ENCODE assay signal across 15 cellular contexts in the genomic region with DNA sequence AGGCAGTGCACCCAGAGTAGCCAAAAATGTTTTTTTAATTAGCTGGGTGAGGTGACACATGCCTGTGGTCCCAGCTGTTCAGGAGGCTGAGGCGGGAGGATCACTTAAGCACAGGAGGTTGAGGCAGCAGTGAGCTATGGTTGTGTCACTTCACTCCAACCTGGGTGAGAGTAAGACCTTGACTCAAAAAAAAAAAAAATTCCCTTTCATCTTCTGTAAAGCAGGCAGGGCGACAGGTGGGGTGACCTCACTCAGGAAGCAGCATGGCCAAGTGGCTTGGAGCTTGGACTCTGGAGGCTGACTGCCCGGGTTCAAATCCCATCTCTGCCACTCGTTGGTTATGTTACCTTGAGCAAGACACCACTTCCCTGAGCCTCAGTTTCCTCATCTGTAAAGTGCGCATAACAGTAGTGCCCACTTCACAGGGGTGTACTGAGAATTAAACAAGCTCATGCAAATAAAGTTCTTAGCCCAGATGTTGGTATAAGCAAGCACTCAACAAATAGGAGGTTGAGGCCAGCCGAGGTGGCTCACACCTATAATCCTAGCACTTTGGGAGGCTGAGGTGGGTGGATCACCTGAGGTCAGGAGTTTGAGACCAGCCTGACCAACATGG. TPM values are rescaled to one million over a fixed set of nuclear protein-coding genes. Genes with fewer than 3 reads are reported as not detected.
DNase-seq lines count a peak whose midpoint lies in the region; ATAC-seq and TF ChIP-seq lines count a peak whose summit lies in the region.
"Had no signal": no experiment of that assay in that cellular context is flagged by ENCODE, and none has a peak within 500 bp of the region (broad histone marks: within the 10 kb centered on the region; RNA-seq: fewer than 3 reads in every experiment).

No MANE protein-coding gene starts in this region.

- H3K9me3 Mint-ChIP-seq in activated CD8-positive, alpha-beta T cell treated with anti-CD3 and anti-CD28 coated beads for 36 hours, result no peaks in the 10 kb centered on the region
- no peaks in the 10 kb centered on the region for H3K9me3 Mint-ChIP-seq in activated CD8-positive, alpha-beta T cell treated with anti-CD3 and anti-CD28 coated beads, Interleukin-2, amount 10 ng/mL, durations not matched to agents 7 days and 5 days (ENCODE audit: insufficient read depth)
- H3K9me3 Mint-ChIP-seq in WTC11, result no peaks in the 10 kb centered on the region
- H3K9me3 Mint-ChIP-seq: CD4-positive, CD25-positive, alpha-beta regulatory T cell had no signal

- POLR2A ChIA-PET in activated CD8-positive, alpha-beta T cell treated with anti-CD3 and anti-CD28 coated beads for 36 hours (lab: Charles Lee), result interaction anchor here (0.6 to 0.9 kb wide), 2 partner anchors 38 to 50 kb away, joined by 3 to 4 read pairs; no protein-coding TSS in a partner anchor
- POLR2A ChIA-PET in activated CD8-positive, alpha-beta T cell treated with anti-CD3 and anti-CD28 coated beads, Interleukin-2, amount 10 ng/mL, durations not matched to agents 7 days and 5 days (lab: Charles Lee), result interaction anchor here (1.0 kb wide), 1 partner anchor 10 kb away, joined by 5 read pairs; no protein-coding TSS in a partner anchor
- POLR2A ChIA-PET in WTC11 (lab: Charles Lee), result interaction anchor here (0.6 kb wide), 1 partner anchor 913 kb away, joined by 4 read pairs; no protein-coding TSS in a partner anchor

- H3K4me3 ChIP-seq in GM12865 (ENCODE audit: low read depth, low read length) (no peak overlapping the region), mesendoderm (ENCODE audit: low read length) (no peak overlapping the region)
- H3K4me3 ChIP-seq: SK-N-MC had no signal

- no peak overlapping the region for H3K9ac ChIP-seq in mesendoderm (ENCODE audit: low read length)

- no peaks in the 10 kb centered on the region for H3K79me1 ChIP-seq in mesendoderm (ENCODE audit: low read length)

- H3K56ac ChIP-seq in mesendoderm (ENCODE audit: low read length), result no peak overlapping the region

- H3K27me3 Mint-ChIP-seq in activated CD8-positive, alpha-beta T cell treated with anti-CD3 and anti-CD28 coated beads for 36 hours, result peaks cover 10% of the 10 kb centered on the region
- peaks cover 17% of the 10 kb centered on the region for H3K27me3 Mint-ChIP-seq in activated CD8-positive, alpha-beta T cell treated with anti-CD3 and anti-CD28 coated beads, Interleukin-2, amount 10 ng/mL, durations not matched to agents 7 days and 5 days (ENCODE audit: low read depth)
- H3K27me3 Mint-ChIP-seq in WTC11 (ENCODE audit: low read depth), result no peaks in the 10 kb centered on the region; the same call in 1 of the 2 replicates

- no peak overlapping the region for H3K18ac ChIP-seq in mesendoderm (ENCODE audit: low read length)

- no peaks in the 10 kb centered on the region for H3K27me3 ChIP-seq in mesendoderm (ENCODE audit: insufficient read depth, low read length, poor library complexity)

- no peak overlapping the region for H2BK5ac ChIP-seq in mesendoderm (ENCODE audit: low read length)

- no peaks in the 10 kb centered on the region for H3K36me3 ChIP-seq in mesendoderm (ENCODE audit: control insufficient read depth, insufficient read depth, low read length)

- no peak for DNase-seq in activated CD8-positive, alpha-beta T cell treated with anti-CD3 and anti-CD28 coated beads for 36 hours
- DNase-seq in activated CD8-positive, alpha-beta T cell treated with anti-CD3 and anti-CD28 coated beads, Interleukin-2, amount 10 ng/mL, durations not matched to agents 7 days and 5 days, result no peak
- DNase-seq in GM12865 (ENCODE audit: low read depth) (peak; percentile 58), NCI-H69 (lab: John Stamatoyannopoulos, UW) (peak; percentile 31), mesendoderm (peak; percentile 8), WTC11 (ENCODE audit: low spot score) (no peak)
- DNase-seq in effector CD4-positive, alpha-beta T cell, result no peak
- DNase-seq: AML-193; CD4-positive, CD25-positive, alpha-beta regulatory T cell; GOT3; KBM-7; NCI-H1092; NCI-H187 had no signal

- no peak overlapping the region for H4K8ac ChIP-seq in mesendoderm (ENCODE audit: low read depth, low read length)

- CTCF ChIA-PET in activated CD8-positive, alpha-beta T cell treated with anti-CD3 and anti-CD28 coated beads for 36 hours (lab: Charles Lee), result interaction anchor here (0.8 kb wide), 1 partner anchor 361 kb away, joined by 3 read pairs; a partner anchor contains a TSS
- CTCF ChIA-PET in activated CD8-positive, alpha-beta T cell treated with anti-CD3 and anti-CD28 coated beads, Interleukin-2, amount 10 ng/mL, durations not matched to agents 7 days and 5 days (lab: Charles Lee), result interaction anchor here (0.8 kb wide), 1 partner anchor 55 kb away, joined by 3 read pairs; no protein-coding TSS in a partner anchor
- CTCF ChIA-PET in WTC11 (lab: Charles Lee), result no interaction called here

- H3K23ac ChIP-seq in mesendoderm (ENCODE audit: low read length), result no peak overlapping the region

- H2BK120ac ChIP-seq in mesendoderm (ENCODE audit: low read depth, low read length), result no peak overlapping the region

- no peak overlapping the region for H2AK5ac ChIP-seq in mesendoderm (ENCODE audit: low read length)

- ATAC-seq in activated CD8-positive, alpha-beta T cell treated with anti-CD3 and anti-CD28 coated beads for 36 hours, result peak; percentile 43
- no peak for ATAC-seq in activated CD8-positive, alpha-beta T cell treated with anti-CD3 and anti-CD28 coated beads, Interleukin-2, amount 10 ng/mL, durations not matched to agents 7 days and 5 days
- no peak for ATAC-seq in WTC11

- H2BK15ac ChIP-seq in mesendoderm (replicated peaks; ENCODE audit: low read depth), result no peak overlapping the region

- WGBS in mesendoderm (ENCODE audit: extremely low coverage, insufficient coverage, low lambda C conversion rate), result no CpG with 5 or more reads among the region's 6 CpGs

- H3K27ac Mint-ChIP-seq in activated CD8-positive, alpha-beta T cell treated with anti-CD3 and anti-CD28 coated beads for 36 hours, result no peak overlapping the region
- no peak overlapping the region for H3K27ac Mint-ChIP-seq in activated CD8-positive, alpha-beta T cell treated with anti-CD3 and anti-CD28 coated beads, Interleukin-2, amount 10 ng/mL, durations not matched to agents 7 days and 5 days
- H3K27ac Mint-ChIP-seq in WTC11, result no peak overlapping the region

- H3K4me1 ChIP-seq in mesendoderm (ENCODE audit: control insufficient read depth, low read depth, low read length), result no peaks in the 10 kb centered on the region

- TF ChIP-seq CTCF in activated CD8-positive, alpha-beta T cell treated with anti-CD3 and anti-CD28 coated beads for 36 hours (IDR thresholded peaks at IDR 0.05), result no peak
- no peak for TF ChIP-seq CTCF in GM12865 (IDR thresholded peaks at IDR 0.05; ENCODE audit: insufficient read depth, low read depth, low read length, missing control alignments)
- no peak for TF ChIP-seq CTCF in WTC11 (IDR thresholded peaks at IDR 0.05)

- intact Hi-C loops in activated CD8-positive, alpha-beta T cell treated with anti-CD3 and anti-CD28 coated beads for 36 hours (cut with micrococcal nuclease), result no loop called here

- no peak overlapping the region for H4K5ac ChIP-seq in mesendoderm (ENCODE audit: low read length)

- no peak overlapping the region for H3K4me3 Mint-ChIP-seq in activated CD8-positive, alpha-beta T cell treated with anti-CD3 and anti-CD28 coated beads for 36 hours
- H3K4me3 Mint-ChIP-seq in activated CD8-positive, alpha-beta T cell treated with anti-CD3 and anti-CD28 coated beads, Interleukin-2, amount 10 ng/mL, durations not matched to agents 7 days and 5 days, result no peak overlapping the region
- no peak overlapping the region for H3K4me3 Mint-ChIP-seq in WTC11
- H3K4me3 Mint-ChIP-seq: CD4-positive, CD25-positive, alpha-beta regulatory T cell had no signal

- no peak overlapping the region for H3K4me2 ChIP-seq in mesendoderm (ENCODE audit: low read length)

- H3K4me1 Mint-ChIP-seq in activated CD8-positive, alpha-beta T cell treated with anti-CD3 and anti-CD28 coated beads for 36 hours (ENCODE audit: low read depth), result peaks cover 5% of the 10 kb centered on the region
- peaks cover 4% of the 10 kb centered on the region for H3K4me1 Mint-ChIP-seq in activated CD8-positive, alpha-beta T cell treated with anti-CD3 and anti-CD28 coated beads, Interleukin-2, amount 10 ng/mL, durations not matched to agents 7 days and 5 days (ENCODE audit: low read depth)
- no peaks in the 10 kb centered on the region for H3K4me1 Mint-ChIP-seq in WTC11

- no peak overlapping the region for H3K4ac ChIP-seq in mesendoderm (ENCODE audit: low read depth, low read length)

- no peaks in the 10 kb centered on the region for H3K79me2 ChIP-seq in mesendoderm (ENCODE audit: control insufficient read depth, insufficient read depth, low read length)

- H3K27ac ChIP-seq in mesendoderm (ENCODE audit: low read depth, low read length), result no peak overlapping the region
- H3K27ac ChIP-seq: HL-60, SK-N-MC had no signal

- H3K36me3 Mint-ChIP-seq in activated CD8-positive, alpha-beta T cell treated with anti-CD3 and anti-CD28 coated beads for 36 hours (ENCODE audit: low read depth), result no peaks in the 10 kb centered on the region
- H3K36me3 Mint-ChIP-seq in activated CD8-positive, alpha-beta T cell treated with anti-CD3 and anti-CD28 coated beads, Interleukin-2, amount 10 ng/mL, durations not matched to agents 7 days and 5 days (ENCODE audit: low read depth), result no peaks in the 10 kb centered on the region
- no peaks in the 10 kb centered on the region for H3K36me3 Mint-ChIP-seq in WTC11
- H3K36me3 Mint-ChIP-seq: CD4-positive, CD25-positive, alpha-beta regulatory T cell had no signal

TF ChIP-seq in WTC11, 78 proteins besides CTCF, POLR2A, EP300 and RAD21 (continues in another document):
- TF ChIP-seq EMX1 (CRISPR knock-in tag; IDR thresholded peaks at IDR 0.05) (no peak), ZBTB21 (CRISPR knock-in tag; IDR thresholded peaks at IDR 0.05; ENCODE audit: borderline replicate concordance) (no peak), ZNF263 (CRISPR knock-in tag; IDR thresholded peaks at IDR 0.05; ENCODE audit: low read depth) (no peak), OVOL2 (CRISPR knock-in tag; IDR thresholded peaks at IDR 0.05; ENCODE audit: borderline replicate concordance) (no peak)
- TF ChIP-seq, protein P1, sequence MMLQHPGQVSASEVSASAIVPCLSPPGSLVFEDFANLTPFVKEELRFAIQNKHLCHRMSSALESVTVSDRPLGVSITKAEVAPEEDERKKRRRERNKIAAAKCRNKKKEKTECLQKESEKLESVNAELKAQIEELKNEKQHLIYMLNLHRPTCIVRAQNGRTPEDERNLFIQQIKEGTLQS (CRISPR knock-in tag; conservative IDR thresholded peaks at IDR 0.05), result no peak

RNA-seq across cellular contexts. Expression of a gene that starts 48.3 kb away (rescaled TPM):
- total RNA-seq in activated CD8-positive, alpha-beta T cell treated with anti-CD3 and anti-CD28 coated beads for 36 hours, result 100 to 1,000 TPM; 166 to 174 TPM
- total RNA-seq in activated CD8-positive, alpha-beta T cell treated with anti-CD3 and anti-CD28 coated beads, Interleukin-2, amount 10 ng/mL, durations not matched to agents 7 days and 5 days, result 100 to 1,000 TPM; 259 to 269 TPM
- polyA plus RNA-seq in mesendoderm (2013, experiment 1 of 2), result 9.1 TPM
- 8.6 TPM for polyA plus RNA-seq in mesendoderm (2013, experiment 2 of 2)
- total RNA-seq in WTC11 (2021), result 14.0 to 25.0 TPM (median 24.5 TPM) in 3 replicates

RNA-seq across cellular contexts. Expression of a gene that starts 49.5 kb away (rescaled TPM):
- 100 to 1,000 TPM; 306 to 308 TPM for total RNA-seq in activated CD8-positive, alpha-beta T cell treated with anti-CD3 and anti-CD28 coated beads for 36 hours
- total RNA-seq in activated CD8-positive, alpha-beta T cell treated with anti-CD3 and anti-CD28 coated beads, Interleukin-2, amount 10 ng/mL, durations not matched to agents 7 days and 5 days, result 100 to 1,000 TPM; 325 to 352 TPM
- polyA plus RNA-seq in mesendoderm (2013, experiment 1 of 2), result 422 TPM
- 421 TPM for polyA plus RNA-seq in mesendoderm (2013, experiment 2 of 2)
- 389 to 416 TPM (median 410 TPM) in 3 replicates for total RNA-seq in WTC11 (2021)

Comparison
In these comparisons a context has a peak if more than half of its experiments do, and no peak if none do; other contexts are left out.
1. DNase-seq: peak in GM12865 (single experiment), NCI-H69 (single experiment) and mesendoderm (single experiment); none in activated CD8-positive, alpha-beta T cell treated with anti-CD3 and anti-CD28 coated beads for 36 hours (single experiment), activated CD8-positive, alpha-beta T cell treated with anti-CD3 and anti-CD28 coated beads, Interleukin-2, amount 10 ng/mL, durations not matched to agents 7 days and 5 days (single experiment), WTC11 (single experiment) and effector CD4-positive, alpha-beta T cell (single experiment).